13 cellular contexts compared by ENCODE assay signal in genomic region chr20:31523361-31524283, GRCh38. TPM values are rescaled to one million over a fixed set of nuclear protein-coding genes. Genes with fewer than 3 reads are reported as not detected.
A peak's percentile ranks its signal among the peaks of the same experiment; 100 is the strongest.
DNase-seq lines count a peak whose midpoint lies in the region; ATAC-seq and TF ChIP-seq lines count a peak whose summit lies in the region.
"Had no signal": no experiment of that assay in that cellular context is flagged by ENCODE, and none has a peak within 500 bp of the region (broad histone marks: within the 10 kb centered on the region; RNA-seq: fewer than 3 reads in every experiment).

No MANE protein-coding gene starts in this region.

- no peak for TF ChIP-seq CTCF in fibroblast of the aortic adventitia (IDR thresholded peaks at IDR 0.05; ENCODE audit: insufficient read depth, low read length)

- CTCF ChIA-PET in HEK293T (lab: Yijun Ruan, JAX): interaction anchor here (1.1 kb wide), 1 partner anchor 89 kb away, joined by 4 read pairs; no protein-coding TSS in a partner anchor

- POLR2A ChIA-PET in HEK293T (lab: Yijun Ruan, JAX): no interaction called here

- ATAC-seq in SK-N-SH treated with all-trans-retinoic acid at 6 μM for 48 hours (peak; percentile 48; the same call in 1 of the 3 replicates), GM19395 (IDR thresholded peaks at IDR 0.05; ENCODE audit: unreplicated experiment) (no peak)

- DNase-seq in HT1080 (ENCODE audit: low read depth): peak; percentile 64
- DNase-seq in fibroblast of the aortic adventitia (ENCODE audit: low read depth): peak; percentile 84
- DNase-seq in renal cortical epithelial cell (ENCODE audit: low read depth): peak; percentile 63
- DNase-seq in DMS153 (lab: John Stamatoyannopoulos, UW): no peak
- no peak for DNase-seq in DMS53 (lab: John Stamatoyannopoulos, UW)
- no peak for DNase-seq in HEK293T (ENCODE audit: extremely low spot score)
- DNase-seq: activated CD4-positive, alpha-beta T cell treated with anti-CD3 and anti-CD28 coated beads, Interleukin-2, amount 10 ng/mL, durations not matched to agents 7 days and 5 days; activated naive CD8-positive, alpha-beta T cell treated with anti-CD3 and anti-CD28 coated beads, Interleukin-2, amount 10 ng/mL, durations not matched to agents 7 days and 5 days; effector CD8-positive, alpha-beta T cell; RPMI8226; thyroid gland had no signal

- no peak overlapping the region for H3K4me3 ChIP-seq in fibroblast of the aortic adventitia (ENCODE audit: low read depth, low read length)
- H3K4me3 ChIP-seq: thyroid gland had no signal

TF ChIP-seq in SK-N-SH treated with all-trans-retinoic acid at 6 μM for 48 hours, 23 proteins besides CTCF, POLR2A, EP300 and RAD21:
- TF ChIP-seq TOX (CRISPR knock-in tag; IDR thresholded peaks at IDR 0.05; ENCODE audit: borderline replicate concordance) (no peak), ZC3H10 (CRISPR knock-in tag; IDR thresholded peaks at IDR 0.05) (no peak), ARNTL (CRISPR knock-in tag; IDR thresholded peaks at IDR 0.05; ENCODE audit: borderline replicate concordance, low read depth) (no peak)

TF ChIP-seq in HEK293T, 16 proteins besides CTCF, POLR2A, EP300 and RAD21:
- no peak for TF ChIP-seq ZNF384 (IDR thresholded peaks at IDR 0.05)
- no peak for TF ChIP-seq LEF1 (IDR thresholded peaks at IDR 0.05; ENCODE audit: borderline replicate concordance)
- TF ChIP-seq ARNT (IDR thresholded peaks at IDR 0.05): no peak
- TF ChIP-seq FOXM1 (IDR thresholded peaks at IDR 0.05; ENCODE audit: borderline replicate concordance): no peak
- no peak for TF ChIP-seq SUZ12 (IDR thresholded peaks at IDR 0.05)
- TF ChIP-seq ELF4 (IDR thresholded peaks at IDR 0.05): no peak
- TF ChIP-seq TARDBP (IDR thresholded peaks at IDR 0.05): no peak
TF ChIP-seq in HEK293T: peak in this region for 0.

RNA-seq across cellular contexts. Expression of gene HM13, which starts 9.4 kb away (rescaled TPM):
- 64.3 and 83.5 TPM in 2 replicates for total RNA-seq in HT1080 (2014; rRNA removed; shearing (Covaris generic))
- polyA plus RNA-seq in HT1080 (2015; cell fraction: cytosol; rRNA removed): 193 and 201 TPM in 2 replicates
- 243 and 272 TPM in 2 replicates for polyA plus RNA-seq in HT1080 (2015; cell fraction: nucleus; rRNA removed)
- 47.6 and 131 TPM in 2 replicates for total RNA-seq in fibroblast of the aortic adventitia (ENCODE audit: low replicate concordance)
- total RNA-seq in renal cortical epithelial cell: 64.6 and 150 TPM in 2 replicates

RNA-seq across cellular contexts. Expression of gene REM1, which starts 48.5 kb away (rescaled TPM):
- not detected in 2 replicates for total RNA-seq in HT1080 (2014; rRNA removed; shearing (Covaris generic))
- not detected in 2 replicates for polyA plus RNA-seq in HT1080 (2015; cell fraction: cytosol; rRNA removed)
- polyA plus RNA-seq in HT1080 (2015; cell fraction: nucleus; rRNA removed): not detected in 2 replicates
- total RNA-seq in fibroblast of the aortic adventitia (ENCODE audit: low replicate concordance): 0.16 TPM in 1 of 2 replicates, not detected in the other
- total RNA-seq in renal cortical epithelial cell: not detected in 2 replicates
- total RNA-seq: activated CD4-positive, alpha-beta T cell treated with anti-CD3 and anti-CD28 coated beads, Interleukin-2, amount 10 ng/mL, durations not matched to agents 7 days and 5 days; activated naive CD8-positive, alpha-beta T cell treated with anti-CD3 and anti-CD28 coated beads, Interleukin-2, amount 10 ng/mL, durations not matched to agents 7 days and 5 days had no signal

RNA-seq across cellular contexts. Expression of gene DEFB124, which starts 48.7 kb away (rescaled TPM):
- total RNA-seq in HT1080 (2014; rRNA removed; shearing (Covaris generic)): not detected in 2 replicates
- polyA plus RNA-seq in HT1080 (2015; cell fraction: cytosol; rRNA removed): not detected in 2 replicates
- not detected in 2 replicates for polyA plus RNA-seq in HT1080 (2015; cell fraction: nucleus; rRNA removed)
- not detected in 2 replicates for total RNA-seq in fibroblast of the aortic adventitia (ENCODE audit: low replicate concordance)
- not detected in 2 replicates for total RNA-seq in renal cortical epithelial cell
- total RNA-seq: activated CD4-positive, alpha-beta T cell treated with anti-CD3 and anti-CD28 coated beads, Interleukin-2, amount 10 ng/mL, durations not matched to agents 7 days and 5 days; activated naive CD8-positive, alpha-beta T cell treated with anti-CD3 and anti-CD28 coated beads, Interleukin-2, amount 10 ng/mL, durations not matched to agents 7 days and 5 days; thyroid gland had no signal

Comparison
In these comparisons a context has a peak if more than half of its experiments do, and no peak if none do; other contexts are left out.
1. DNase-seq: peak in HT1080 (single experiment), fibroblast of the aortic adventitia (single experiment) and renal cortical epithelial cell (single experiment); none in DMS153 (single experiment), DMS53 (single experiment) and HEK293T (single experiment).